20 cellular contexts compared by ENCODE assay signal in the genomic region with DNA sequence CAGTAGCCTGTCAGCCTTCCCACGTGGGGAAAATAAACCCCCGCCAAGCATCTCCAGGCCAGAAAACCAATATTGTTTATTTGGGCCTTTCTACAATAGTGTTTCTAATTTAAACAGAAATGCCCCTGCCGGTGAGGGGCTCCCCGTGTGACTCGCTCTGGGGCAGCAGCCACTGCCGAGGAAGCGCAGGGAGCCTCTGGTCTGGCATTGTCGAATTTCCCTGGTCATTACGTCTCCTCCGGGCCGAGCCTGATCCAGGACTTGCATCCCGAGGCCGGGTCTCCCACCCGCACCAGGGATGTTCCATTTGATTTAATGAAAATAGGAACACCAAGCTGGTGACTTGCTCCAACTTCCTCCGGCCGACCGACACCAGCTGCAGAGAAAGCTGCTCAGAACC. TPM values are rescaled to one million over a fixed set of nuclear protein-coding genes. Genes with fewer than 3 reads are reported as not detected.
A peak's percentile ranks its signal among the peaks of the same experiment; 100 is the strongest.
DNase-seq lines count a peak whose midpoint lies in the region; ATAC-seq, FAIRE-seq and TF ChIP-seq lines count a peak whose summit lies in the region.
"Had no signal": no experiment of that assay in that cellular context is flagged by ENCODE, and none has a peak within 500 bp of the region (broad histone marks: within the 10 kb centered on the region; RNA-seq: fewer than 3 reads in every experiment).

No MANE protein-coding gene starts in this region.

- H3K4me2 ChIP-seq in K562 (ENCODE audit: insufficient read depth, low read length): no peak overlapping the region
- H3K4me2 ChIP-seq in neuronal stem cell (ENCODE audit: insufficient read depth, low read length, poor library complexity, severe bottlenecking): no peak overlapping the region
- H3K4me2 ChIP-seq: A549; BLaER1 treated with 17β-estradiol and CSF1 and Interleukin-3, amounts not matched to agents 10 nM and 100 nM had no signal

- H3K36me3 ChIP-seq in H7 (replicated peaks; ENCODE audit: control insufficient read depth, insufficient read depth, low read length) (no peaks in the 10 kb centered on the region), K562 (ENCODE audit: control insufficient read depth, insufficient read depth, low read length) (no peaks in the 10 kb centered on the region), neuronal stem cell (replicated peaks in 1 of 2; ENCODE audit: control insufficient read depth in 2 of 2, insufficient read depth in 2 of 2, low read length in 2 of 2) (no peaks in the 10 kb centered on the region)
- H3K36me3 ChIP-seq: BLaER1 treated with 17β-estradiol and CSF1 and Interleukin-3, amounts not matched to agents 10 nM and 100 nM had no signal

- H3K4me3 ChIP-seq in H7 (ENCODE audit: insufficient read depth, low read depth, low read length): no peak overlapping the region
- no peak overlapping the region for H3K4me3 ChIP-seq in K562
- no peak overlapping the region for H3K4me3 ChIP-seq in neuronal stem cell (ENCODE audit: low read length in 2 of 2)
- H3K4me3 ChIP-seq: A549; BLaER1 treated with 17β-estradiol and CSF1 and Interleukin-3, amounts not matched to agents 10 nM and 100 nM had no signal

- no peak for TF ChIP-seq RAD21 in K562 (CRISPR knock-in tag; conservative IDR thresholded peaks at IDR 0.05 in 1 of 2, IDR thresholded peaks at IDR 0.05 in 1 of 2)

- 2% methylated on average over 17 of the region's 17 CpGs for WGBS in K562 (ENCODE audit: insufficient coverage, low coverage, missing lambda C conversion rate)
- WGBS in neuronal stem cell (ENCODE audit: extremely low coverage in 2 of 2, insufficient read length in 2 of 2, insufficient replicate concordance in 1 of 2), 2 donors: no CpG with 5 or more reads among the region's 17 CpGs

- POLR2A ChIA-PET in K562 (lab: Yijun Ruan, JAX): interaction anchor here (0.9 to 1.1 kb wide), 3 partner anchors 10 to 45 kb away, joined by 3 to 5 read pairs (median 3); no protein-coding TSS in a partner anchor

- CTCF ChIA-PET in K562 (lab: Yijun Ruan, JAX; ENCODE audit: low intra/inter-chr PET ratio): no interaction called here

- no peak for TF ChIP-seq CTCF in K562 (IDR thresholded peaks at IDR 0.05 in 2 of 3, conservative IDR thresholded peaks at IDR 0.05 in 1 of 3; ENCODE audit: insufficient read depth in 2 of 3, low read depth in 1 of 3, low read length in 3 of 3)

- no peak for TF ChIP-seq EP300 in K562 (IDR thresholded peaks at IDR 0.05; ENCODE audit: low read length)

- H2AFZ ChIP-seq in K562 (ENCODE audit: low read depth, low read length) (no peak overlapping the region), neuronal stem cell (ENCODE audit: low read length) (no peak overlapping the region)

- H3K4ac ChIP-seq in neuronal stem cell (ENCODE audit: low read length): no peak overlapping the region

- H3K23ac ChIP-seq in neuronal stem cell (ENCODE audit: low read depth, low read length, poor library complexity): no peak overlapping the region

- BruUV-seq in K562 (replicated peaks; lab: Mats Ljungman, UMichigan): no TSS peak

- H3K79me2 ChIP-seq in K562 (ENCODE audit: control insufficient read depth, insufficient read depth, low read length): no peaks in the 10 kb centered on the region

- H3K9ac ChIP-seq in K562 (ENCODE audit: insufficient read depth in 1 of 2, low read depth in 2 of 2, low read length in 2 of 2) (no peak overlapping the region), neuronal stem cell (ENCODE audit: low read depth, low read length, poor library complexity) (no peak overlapping the region)
- H3K9ac ChIP-seq: BLaER1 treated with 17β-estradiol and CSF1 and Interleukin-3, amounts not matched to agents 10 nM and 100 nM had no signal

- no peak overlapping the region for H4K8ac ChIP-seq in neuronal stem cell (ENCODE audit: low read depth, low read length)

- H3K4me1 ChIP-seq in K562 (replicated peaks in 1 of 2; ENCODE audit: control insufficient read depth in 2 of 2, insufficient read depth in 2 of 2, low read length in 2 of 2): peaks cover 0 to 4% of the 10 kb centered on the region in 2 experiments; a peak in 2 of 5 replicates
- peaks cover 0 to 16% of the 10 kb centered on the region in 2 donors for H3K4me1 ChIP-seq in neuronal stem cell (ENCODE audit: control insufficient read depth in 2 of 2, insufficient read depth in 1 of 2, low read depth in 1 of 2, low read length in 2 of 2)
- H3K4me1 ChIP-seq: A549, Caco-2 had no signal

- intact Hi-C loops in K562 (cut with micrococcal nuclease): no loop called here

- no peak for TF ChIP-seq POLR2A in K562 (conservative IDR thresholded peaks at IDR 0.05)

- H3K27me3 ChIP-seq in H7 (ENCODE audit: control insufficient read depth, insufficient read depth, low read length): no peaks in the 10 kb centered on the region
- H3K27me3 ChIP-seq in K562 (ENCODE audit: control insufficient read depth in 2 of 2, insufficient read depth in 2 of 2, low read length in 2 of 2): peaks cover 30 to 74% of the 10 kb centered on the region in 2 experiments; a peak in 4 of 5 replicates
- H3K27me3 ChIP-seq in neuronal stem cell (ENCODE audit: control insufficient read depth in 3 of 3, insufficient read depth in 3 of 3, low read depth in 1 of 3, low read length in 3 of 3): peaks cover 0 to 60% (median 0%) of the 10 kb centered on the region in 3 experiments

- no peak for FAIRE-seq in K562 (lab: Jason Lieb, UNC)
- FAIRE-seq: A549, D721Med, G401.6, GM12891 had no signal

- H3K18ac ChIP-seq in neuronal stem cell (ENCODE audit: low read length): no peak overlapping the region

- DNase-seq in H7: peak; percentile 66
- no peak for DNase-seq in K562 (ENCODE audit: extremely low read depth in 1 of 4, low spot score in 3 of 4)
- no peak for DNase-seq in neuronal stem cell (ENCODE audit: low spot score)
- no peak for DNase-seq in caudate nucleus (lab: John Stamatoyannopoulos, UW)
- no peak for DNase-seq in stimulated activated naive CD4-positive, alpha-beta T cell (lab: John Stamatoyannopoulos, UW)
- DNase-seq: AML-193; Caco-2; Calu3; CD4-positive, alpha-beta T cell; CD8-positive, alpha-beta T cell; DMS79 treated with DMSO at 0.1 percent for 48 hours; GF-D8 had no signal

- no peak overlapping the region for H2BK5ac ChIP-seq in neuronal stem cell (ENCODE audit: low read length)

- H4K20me1 ChIP-seq in K562 (replicated peaks; ENCODE audit: control insufficient read depth, insufficient read depth, low read length): peaks cover 24% of the 10 kb centered on the region; the same call in 1 of the 2 replicates

- H3K9me1 ChIP-seq in K562 (ENCODE audit: control insufficient read depth, insufficient read depth, low read length): no peaks in the 10 kb centered on the region

- in situ Hi-C loops in K562 (cut with MboI): no loop called here

- ATAC-seq in K562 (no peak), GM18511 (IDR thresholded peaks at IDR 0.05; ENCODE audit: unreplicated experiment) (no peak)
- ATAC-seq: A549; CD8-positive, alpha-beta T cell had no signal

- no peak overlapping the region for H2BK12ac ChIP-seq in neuronal stem cell (ENCODE audit: low read length)

- H3K27ac ChIP-seq in K562 (ENCODE audit: extremely low read depth, low read depth, low read length) (no peak overlapping the region), neuronal stem cell (replicated peaks; ENCODE audit: low read length) (no peak overlapping the region), caudate nucleus (ENCODE audit: low read depth, low read length) (no peak overlapping the region)
- H3K27ac ChIP-seq: 22Rv1; A549; BLaER1 treated with 17β-estradiol and CSF1 and Interleukin-3, amounts not matched to agents 10 nM and 100 nM; C4-2B had no signal

- H2BK15ac ChIP-seq in neuronal stem cell (ENCODE audit: low read length): peak overlapping the region; percentile 14

- H3K9me3 ChIP-seq in K562 (replicated peaks; ENCODE audit: control insufficient read depth, insufficient read depth, low read depth, low read length) (no peaks in the 10 kb centered on the region), neuronal stem cell (replicated peaks in 1 of 2; ENCODE audit: control insufficient read depth in 2 of 2, insufficient read depth in 1 of 2, low read depth in 1 of 2, low read length in 2 of 2) (peaks cover 0 to 1% of the 10 kb centered on the region in 2 donors)
- H3K9me3 ChIP-seq: A549; BLaER1 treated with 17β-estradiol and CSF1 and Interleukin-3, amounts not matched to agents 10 nM and 100 nM; Caco-2 had no signal

- no peak overlapping the region for H4K91ac ChIP-seq in neuronal stem cell (ENCODE audit: low read depth, low read length, poor library complexity)

- peak overlapping the region; percentile 75 for H3K14ac ChIP-seq in neuronal stem cell (ENCODE audit: low read length)

- H3K79me1 ChIP-seq in neuronal stem cell (ENCODE audit: low read depth, low read length): peaks cover 13% of the 10 kb centered on the region

- H2BK120ac ChIP-seq in neuronal stem cell (ENCODE audit: low read depth, low read length): no peak overlapping the region

- H2AK5ac ChIP-seq in neuronal stem cell (ENCODE audit: low read depth, low read length): peak overlapping the region; percentile 36

RNA-seq across cellular contexts. Expression of a gene that starts 20.5 kb away (rescaled TPM):
- total RNA-seq in H7 (2014; rRNA removed; shearing (Covaris generic)): 0.69 and 1.1 TPM in 2 replicates
- 0.35 TPM in 1 of 2 replicates, not detected in the other for total RNA-seq in K562 (2011; cell fraction: chromatin; rRNA removed; ENCODE audit: low replicate concordance)
- total RNA-seq in K562 (2011; cell fraction: nucleolus; rRNA removed): 0.50 and 0.66 TPM in 2 replicates
- total RNA-seq in K562 (2011; cell fraction: nucleoplasm; rRNA removed): 0.61 TPM in 1 of 2 replicates, not detected in the other
- total RNA-seq in K562 (2014; rRNA removed): not detected in 2 replicates
- total RNA-seq in K562 (2014; rRNA removed; fragmentation: Illumina TruSeq; extraction: Trizol): not detected in 2 replicates
- total RNA-seq in K562 (2015; rRNA removed; fragmentation: Illumina TruSeq; extraction: Trizol): not detected in 2 replicates
- total RNA-seq in K562 (2021): 0.02 and 0.27 TPM in 2 replicates
- 0.10 TPM in 1 of 2 replicates, not detected in the other for polyA plus RNA-seq in K562 (2011; rRNA removed)
- 0.18 TPM in 1 of 2 replicates, not detected in the other for polyA plus RNA-seq in K562 (2011; cell fraction: cytosol; rRNA removed)
- not detected in 2 replicates for polyA plus RNA-seq in K562 (2011; cell fraction: nucleus; rRNA removed)
- polyA plus RNA-seq in K562 (2012): 0.03 and 0.26 TPM in 2 replicates
- polyA plus RNA-seq in K562 (2014; fragmentation: Illumina TruSeq; extraction: Trizol): not detected in 2 replicates
- not detected for polyA plus RNA-seq in K562 (2014; fragmentation: Nextera tagmentation; extraction: Ambion mirVana)
- not detected in 2 replicates for polyA plus RNA-seq in K562 (2014; rRNA removed)
- polyA minus RNA-seq in K562 (2011; rRNA and poly(A)+ RNA removed): not detected in 2 replicates
- not detected in 2 replicates for polyA minus RNA-seq in K562 (2011; cell fraction: cytosol; rRNA and poly(A)+ RNA removed)
- 0.13 TPM in 1 of 2 replicates, not detected in the other for polyA minus RNA-seq in K562 (2011; cell fraction: nucleus; rRNA and poly(A)+ RNA removed)
- 7.9 TPM for polyA plus RNA-seq in neuronal stem cell (2013, experiment 1 of 2)
- 7.6 TPM for polyA plus RNA-seq in neuronal stem cell (2013, experiment 2 of 2)
- total RNA-seq: CD4-positive, alpha-beta T cell; CD8-positive, alpha-beta T cell had no signal
